In the genomic region with DNA sequence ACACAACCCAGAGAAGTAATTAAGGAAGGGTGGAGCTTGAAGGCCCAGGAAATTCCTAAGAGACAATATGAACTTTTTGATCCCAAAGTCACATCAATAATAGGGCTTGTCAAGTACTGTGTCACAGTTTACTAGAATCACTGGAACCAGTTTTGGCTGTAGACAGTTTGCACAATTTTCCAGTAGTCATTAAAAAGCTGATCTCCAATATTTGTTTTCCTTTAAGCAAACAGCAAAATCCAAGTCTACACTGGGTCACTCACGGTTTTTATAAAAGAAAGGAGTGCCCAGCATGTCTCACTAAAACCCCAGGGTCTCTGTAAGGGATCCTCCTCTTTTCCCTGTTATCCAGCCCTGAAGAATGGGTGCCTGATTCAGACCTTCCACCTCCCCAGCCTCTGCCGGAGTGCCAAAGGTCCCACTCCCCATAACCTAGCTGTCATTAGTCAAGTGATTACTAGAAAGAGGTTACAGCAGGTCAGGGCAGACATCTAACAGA, we compare ENCODE assay signal across 8 cellular contexts. TPM values are rescaled to one million over a fixed set of nuclear protein-coding genes. Genes with fewer than 3 reads are reported as not detected.
DNase-seq lines count a peak whose midpoint lies in the region; ATAC-seq, FAIRE-seq and TF ChIP-seq lines count a peak whose summit lies in the region.

No MANE protein-coding gene starts in this region.

- POLR2A ChIA-PET in Caco-2 (lab: Charles Lee) (interaction anchor here (0.6 to 0.8 kb wide), 3 partner anchors 16 to 94 kb away, joined by 3 read pairs; partner anchors contain the start of gene TET1), PC-9 (lab: Charles Lee; ENCODE audit: unreplicated experiment) (no interaction called here)

- no peak for DNase-seq in Caco-2
- no peak for DNase-seq in PC-9
- DNase-seq in pancreas, result no peak
- DNase-seq in cerebellar cortex (ENCODE audit: low spot score), result no peak

- H3K79me2 ChIP-seq in PC-9 (ENCODE audit: low read depth), result peaks cover 14% of the 10 kb centered on the region

- peak overlapping the region; percentile 84 for H3K4me3 Mint-ChIP-seq in Caco-2 (ENCODE audit: unreplicated experiment)

- H3K36me3 ChIP-seq in Caco-2 (ENCODE audit: control insufficient read depth, insufficient read depth, low read length) (0 out of 2 replicates have a peak, but pooled peaks cover 2% of the 10 kb centered on the region), PC-9 (ENCODE audit: low read depth) (no peaks in the 10 kb centered on the region; the same call in 1 of the 2 replicates), pancreas (no peaks in the 10 kb centered on the region)

- whole genome bisulfite sequencing in pancreas, 2 donors, result 0 to 1% methylated on average over 2 of the region's 2 CpGs

- H3K4me2 ChIP-seq in PC-9, result peak overlapping the region; percentile 90

- FAIRE-seq in pancreas (lab: Jason Lieb, UNC), result no peak

- H3K27ac Mint-ChIP-seq in Caco-2 (ENCODE audit: unreplicated experiment), result peak overlapping the region; percentile 89

- H3K4me3 ChIP-seq in Caco-2 (ENCODE audit: low read depth, low read length) (peak overlapping the region; percentile 62), PC-9 (peak overlapping the region; percentile 92), pancreas (peak overlapping the region; percentile 79 to 96 (median 92))

- peaks cover 42% of the 10 kb centered on the region for H3K36me3 Mint-ChIP-seq in Caco-2 (ENCODE audit: insufficient read depth, unreplicated experiment)

- intact Hi-C loops in Caco-2 (cut with micrococcal nuclease; ENCODE audit: unreplicated experiment), result loop anchor here (1.0 to 2.0 kb wide), 4 partner anchors 34 to 195 kb away; partner anchors contain the start of genes CCAR1, DNA2, RUFY2 and TET1
- intact Hi-C loops in PC-9 (cut with micrococcal nuclease; ENCODE audit: unreplicated experiment), result loop anchor here (1.0 to 5.0 kb wide), 5 partner anchors 16 to 431 kb away; partner anchors contain the start of genes CCAR1, DDX21 and TET1
- intact Hi-C loops in pancreas (cut with DNase I), result no loop called here

- H3K9me2 ChIP-seq in PC-9 (ENCODE audit: insufficient read depth), result no peaks in the 10 kb centered on the region

- H2AFZ ChIP-seq in PC-9, result peak overlapping the region; percentile 88

- H3K27ac ChIP-seq in PC-9 (peak overlapping the region; percentile 66), pancreas (peak overlapping the region; percentile 83 to 92 (median 90))

- 0 out of 2 replicates have a peak, but pooled peaks cover 5% of the 10 kb centered on the region for H3F3A ChIP-seq in PC-9 (ENCODE audit: insufficient read depth, low read depth)

- H3K9me3 Mint-ChIP-seq in Caco-2 (ENCODE audit: unreplicated experiment), result no peaks in the 10 kb centered on the region

- H3K4me1 Mint-ChIP-seq in Caco-2 (ENCODE audit: low read depth, unreplicated experiment), result peaks cover 5% of the 10 kb centered on the region

- H3K27me3 Mint-ChIP-seq in Caco-2 (ENCODE audit: insufficient read depth, unreplicated experiment), result no peaks in the 10 kb centered on the region

- BruUV-seq in Caco-2 (replicated peaks; lab: Mats Ljungman, UMichigan) (TSS peak; percentile 69), PC-9 (replicated peaks; lab: Mats Ljungman, UMichigan) (TSS peak; percentile 63)

- H3K4me1 ChIP-seq in Caco-2, result peaks cover 9% of the 10 kb centered on the region
- H3K4me1 ChIP-seq in PC-9 (replicated peaks; ENCODE audit: insufficient read depth), result peaks cover 9% of the 10 kb centered on the region
- H3K4me1 ChIP-seq in pancreas, result peaks cover 4 to 6% (median 5%) of the 10 kb centered on the region in 3 donors

- ATAC-seq in esophagus mucosa (peak; percentile 1), pancreas (peak in 2 of 4 donors; percentile 8 to 9), HG03439 (IDR thresholded peaks at IDR 0.05; ENCODE audit: unreplicated experiment) (no peak), GM21529 (IDR thresholded peaks at IDR 0.05; ENCODE audit: unreplicated experiment) (no peak), GM21737 (IDR thresholded peaks at IDR 0.05; ENCODE audit: unreplicated experiment) (no peak)

- H3K9me3 ChIP-seq in Caco-2, result no peaks in the 10 kb centered on the region
- H3K9me3 ChIP-seq in PC-9 (ENCODE audit: insufficient read depth, low read depth), result no peaks in the 10 kb centered on the region
- no peaks in the 10 kb centered on the region for H3K9me3 ChIP-seq in pancreas

- no peak for TF ChIP-seq CTCF in Caco-2 (IDR thresholded peaks at IDR 0.05; ENCODE audit: insufficient read depth in 1 of 2, low read depth in 1 of 2, low read length in 1 of 2, severe bottlenecking in 1 of 2, unreplicated experiment in 1 of 2)
- no peak for TF ChIP-seq CTCF in PC-9 (conservative IDR thresholded peaks at IDR 0.05)
- no peak for TF ChIP-seq CTCF in pancreas (IDR thresholded peaks at IDR 0.05)

- no peaks in the 10 kb centered on the region for H4K20me1 ChIP-seq in PC-9 (ENCODE audit: insufficient read depth)

- CTCF ChIA-PET in Caco-2 (lab: Charles Lee) (no interaction called here), PC-9 (lab: Charles Lee) (no interaction called here)

- no peaks in the 10 kb centered on the region for H3K27me3 ChIP-seq in Caco-2 (replicated peaks; ENCODE audit: control insufficient read depth, insufficient read depth, low read length)
- H3K27me3 ChIP-seq in PC-9 (ENCODE audit: insufficient read depth, low read depth), result no peaks in the 10 kb centered on the region
- H3K27me3 ChIP-seq in pancreas, result no peaks in the 10 kb centered on the region

RNA-seq across cellular contexts. Expression of gene SLC25A16, which starts 0.6 kb away (rescaled TPM):
- total RNA-seq in Caco-2 (2022), result 57.3 and 60.0 TPM in 2 replicates
- total RNA-seq in PC-9 (2021), result 12.6 and 20.3 TPM in 2 replicates
- 11.4 TPM for total RNA-seq in esophagus mucosa
- total RNA-seq in pancreas, result 10 to 100 TPM in 5 of 6 donors, 1 to 10 TPM in 1; 10.0 to 17.6 (median 13.4) TPM
- 10 to 100 TPM; 10.8 to 13.7 TPM for polyA plus RNA-seq in pancreas

RNA-seq across cellular contexts. Expression of gene TET1, which starts 33.5 kb away (rescaled TPM):
- total RNA-seq in Caco-2 (2022), result 18.6 and 19.1 TPM in 2 replicates
- total RNA-seq in PC-9 (2021), result 1.9 and 2.4 TPM in 2 replicates
- 0.56 TPM for total RNA-seq in esophagus mucosa
- 1 to 10 TPM in 3 of 6 donors, under 1 TPM in 3; 0.57 to 1.6 (median 0.91) TPM for total RNA-seq in pancreas
- under 1 TPM; 0.11 to 0.12 TPM for polyA plus RNA-seq in pancreas

RNA-seq across cellular contexts. Expression of gene DNA2, which starts 54.9 kb away (rescaled TPM):
- total RNA-seq in Caco-2 (2022) (85.5 and 88.1 TPM in 2 replicates), PC-9 (2021) (27.5 and 33.4 TPM in 2 replicates), esophagus mucosa (4.6 TPM), pancreas (1 to 10 TPM in 5 of 6 donors, under 1 TPM in 1; 0.92 to 2.8 (median 1.5) TPM)
- 1 to 10 TPM; 1.3 to 2.1 TPM for polyA plus RNA-seq in pancreas

Comparison
In these comparisons a context has a peak if more than half of its experiments do, and no peak if none do; other contexts are left out.
1. intact Hi-C loops: an anchor here in Caco-2 (1.0 to 2.0 kb wide) and PC-9 (1.0 to 5.0 kb wide); none called in pancreas.